ENCODE assay signal across 23 cellular contexts in the genomic region with DNA sequence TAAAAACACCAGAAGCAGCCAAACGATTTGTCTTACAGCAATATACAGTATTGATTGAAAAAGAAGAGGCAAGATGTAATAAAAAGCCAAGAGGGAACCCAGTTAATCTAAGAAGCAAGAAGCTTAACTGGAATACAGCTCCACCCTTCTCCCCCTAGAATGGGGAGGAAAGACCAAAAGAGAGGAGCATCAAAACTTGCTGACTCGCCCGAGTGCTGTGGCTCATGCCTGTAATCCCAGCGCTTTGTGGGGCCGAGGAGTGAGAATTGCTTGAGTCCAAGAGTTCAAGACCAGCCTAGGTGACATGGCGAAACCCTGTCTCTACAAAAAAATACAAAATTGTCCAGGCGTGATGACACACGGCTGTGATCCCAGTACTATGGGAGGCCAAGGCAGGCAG.
"Had no signal": no experiment of that assay in that cellular context is flagged by ENCODE, and none has a peak within 500 bp of the region (broad histone marks: within the 10 kb centered on the region; RNA-seq: fewer than 3 reads in every experiment).

No MANE protein-coding gene starts in this region.

- H3K4me3 ChIP-seq: esophagus squamous epithelium, heart left ventricle, right lobe of liver, skin epidermis, vagina had no signal

- ATAC-seq: activated T-cell treated with anti-CD3 and anti-CD28 coated beads, Interleukin-2, amount 50 U/mL, for 4 hours; heart left ventricle; left cardiac atrium; right lobe of liver; stimulated activated memory B cell treated with anti-CD40 and anti-IgM and Interleukin-4, amounts not matched to agents 10 μg/mL and 1 μg/mL and 100 μg/mL, for 72 hours had no signal

- H3K4me1 Mint-ChIP-seq: activated CD4-positive, alpha-beta T cell treated with anti-CD3 and anti-CD28 coated beads, Interleukin-2, amount 10 ng/mL, durations not matched to agents 7 days and 5 days; endodermal cell; stimulated activated memory B cell treated with anti-CD40 and anti-IgM and Interleukin-4, amounts not matched to agents 10 μg/mL and 1 μg/mL and 100 μg/mL, for 72 hours had no signal

- DNase-seq: activated CD4-positive, alpha-beta T cell treated with anti-CD3 and anti-CD28 coated beads, Interleukin-2, amount 10 ng/mL, durations not matched to agents 7 days and 5 days; activated CD4-positive, CD25-positive, alpha-beta regulatory T cell treated with anti-CD3 and anti-CD28 coated beads, Interleukin-2, amount 50 U/mL, for 72 hours; activated CD8-positive, alpha-beta memory T cell treated with anti-CD3 and anti-CD28 coated beads for 24 hours; activated CD8-positive, alpha-beta memory T cell treated with anti-CD3 and anti-CD28 coated beads, Interleukin-2, amount 50 U/mL, for 48 hours; activated effector memory CD4-positive, alpha-beta T cell treated with Interleukin-2 at 50 U/mL for 16 hours; activated naive CD4-positive, alpha-beta T cell treated with anti-CD3 and anti-CD28 coated beads for 36 hours; activated T-cell treated with anti-CD3 and anti-CD28 coated beads, Interleukin-2, amount 50 U/mL, for 4 hours; amygdala; cortex of kidney; endodermal cell; esophagus squamous epithelium; heart left ventricle; islet precursor cell; left cardiac atrium; nucleus accumbens; right lobe of liver; stimulated activated CD4-positive, alpha-beta T cell treated with anti-CD3 and anti-CD28 coated beads, Interleukin-2, amount 100 ng/mL, for 24 hours; T-helper 1 cell had no signal

- H3K27me3 Mint-ChIP-seq: activated CD4-positive, alpha-beta T cell treated with anti-CD3 and anti-CD28 coated beads, Interleukin-2, amount 10 ng/mL, durations not matched to agents 7 days and 5 days; stimulated activated memory B cell treated with anti-CD40 and anti-IgM and Interleukin-4, amounts not matched to agents 10 μg/mL and 1 μg/mL and 100 μg/mL, for 72 hours; type B pancreatic cell had no signal

- FAIRE-seq: bronchial epithelial cell had no signal

- H3K9me3 ChIP-seq: esophagus squamous epithelium, heart left ventricle, right lobe of liver, vagina had no signal

- H3K4me3 Mint-ChIP-seq: activated CD4-positive, alpha-beta T cell treated with anti-CD3 and anti-CD28 coated beads, Interleukin-2, amount 10 ng/mL, durations not matched to agents 7 days and 5 days; activated naive CD4-positive, alpha-beta T cell treated with anti-CD3 and anti-CD28 coated beads for 36 hours; activated T-cell treated with anti-CD3 and anti-CD28 coated beads, Interleukin-2, amount 50 U/mL, for 4 hours; endodermal cell; stimulated activated memory B cell treated with anti-CD40 and anti-IgM and Interleukin-4, amounts not matched to agents 10 μg/mL and 1 μg/mL and 100 μg/mL, for 72 hours; type B pancreatic cell had no signal

- H3K27ac ChIP-seq: esophagus squamous epithelium, heart left ventricle, right lobe of liver, skin epidermis, vagina had no signal

- H3K27ac Mint-ChIP-seq: activated CD4-positive, alpha-beta T cell treated with anti-CD3 and anti-CD28 coated beads, Interleukin-2, amount 10 ng/mL, durations not matched to agents 7 days and 5 days; activated naive CD4-positive, alpha-beta T cell treated with anti-CD3 and anti-CD28 coated beads for 36 hours; stimulated activated memory B cell treated with anti-CD40 and anti-IgM and Interleukin-4, amounts not matched to agents 10 μg/mL and 1 μg/mL and 100 μg/mL, for 72 hours; type B pancreatic cell had no signal

- H3K4me1 ChIP-seq: esophagus squamous epithelium, heart left ventricle, right lobe of liver, vagina had no signal

- H3K27me3 ChIP-seq: esophagus squamous epithelium, heart left ventricle, right lobe of liver, vagina had no signal

- H3K9me3 Mint-ChIP-seq: activated CD4-positive, alpha-beta T cell treated with anti-CD3 and anti-CD28 coated beads, Interleukin-2, amount 10 ng/mL, durations not matched to agents 7 days and 5 days; activated naive CD4-positive, alpha-beta T cell treated with anti-CD3 and anti-CD28 coated beads for 36 hours; activated T-cell treated with anti-CD3 and anti-CD28 coated beads, Interleukin-2, amount 50 U/mL, for 4 hours; endodermal cell; stimulated activated memory B cell treated with anti-CD40 and anti-IgM and Interleukin-4, amounts not matched to agents 10 μg/mL and 1 μg/mL and 100 μg/mL, for 72 hours; type B pancreatic cell had no signal
